Comparison of ENCODE assay signal across 13 cellular contexts in genomic region chr2:18119883-18120282, GRCh38.
DNase-seq lines count a peak whose midpoint lies in the region; ATAC-seq, FAIRE-seq and TF ChIP-seq lines count a peak whose summit lies in the region.
"Had no signal": no experiment of that assay in that cellular context is flagged by ENCODE, and none has a peak within 500 bp of the region (broad histone marks: within the 10 kb centered on the region; RNA-seq: fewer than 3 reads in every experiment).

No MANE protein-coding gene starts in this region.

- H3F3A ChIP-seq in neural progenitor cell (ENCODE audit: low read depth) = no peaks in the 10 kb centered on the region

- no peak overlapping the region for H3K4me3 Mint-ChIP-seq in natural killer cell treated with Interleukin-12 subunit alpha and Interleukin-12 subunit beta and Interleukin-15 and Interleukin-18, amount 100 ng/mL, for 72 hours
- no peak overlapping the region for H3K4me3 Mint-ChIP-seq in neural progenitor cell
- H3K4me3 Mint-ChIP-seq: activated naive CD8-positive, alpha-beta T cell treated with anti-CD3 and anti-CD28 coated beads, Interleukin-2, amount 10 ng/mL, durations not matched to agents 7 days and 5 days; effector memory CD8-positive, alpha-beta T cell had no signal

- H3K4me1 Mint-ChIP-seq in natural killer cell treated with Interleukin-12 subunit alpha and Interleukin-12 subunit beta and Interleukin-15 and Interleukin-18, amount 100 ng/mL, for 72 hours (ENCODE audit: low read depth in 2 of 2) = no peaks in the 10 kb centered on the region
- H3K4me1 Mint-ChIP-seq in neural progenitor cell = no peaks in the 10 kb centered on the region
- H3K4me1 Mint-ChIP-seq: activated naive CD8-positive, alpha-beta T cell treated with anti-CD3 and anti-CD28 coated beads, Interleukin-2, amount 10 ng/mL, durations not matched to agents 7 days and 5 days had no signal

- no peak overlapping the region for H3K4me2 ChIP-seq in neural progenitor cell

- no peaks in the 10 kb centered on the region for H3K27me3 Mint-ChIP-seq in natural killer cell treated with Interleukin-12 subunit alpha and Interleukin-12 subunit beta and Interleukin-15 and Interleukin-18, amount 100 ng/mL, for 72 hours
- no peaks in the 10 kb centered on the region for H3K27me3 Mint-ChIP-seq in neural progenitor cell (ENCODE audit: insufficient read depth, low read depth)
- H3K27me3 Mint-ChIP-seq: activated naive CD8-positive, alpha-beta T cell treated with anti-CD3 and anti-CD28 coated beads, Interleukin-2, amount 10 ng/mL, durations not matched to agents 7 days and 5 days had no signal

- H3K79me2 ChIP-seq in neural progenitor cell (ENCODE audit: low read depth) = no peaks in the 10 kb centered on the region

- DNase-seq in EL = peak; percentile 37
- peak; percentile 76 for DNase-seq in NCI-H1694 (lab: John Stamatoyannopoulos, UW)
- DNase-seq in dedifferentiated amniotic fluid mesenchymal stem cell (ENCODE audit: extremely low spot score) = peak; percentile 95
- DNase-seq in pancreas = peak in 3 of 6 donors; percentile 15 to 48 (median 27)
- no peak for DNase-seq in natural killer cell treated with Interleukin-12 subunit alpha and Interleukin-12 subunit beta and Interleukin-15 and Interleukin-18, amount 100 ng/mL, for 72 hours (ENCODE audit: low spot score)
- no peak for DNase-seq in neural progenitor cell (ENCODE audit: low spot score)
- DNase-seq in iPS-NIHi11 (ENCODE audit: low spot score) = no peak
- DNase-seq: activated CD8-positive, alpha-beta memory T cell treated with anti-CD3 and anti-CD28 coated beads for 24 hours; activated naive CD8-positive, alpha-beta T cell treated with anti-CD3 and anti-CD28 coated beads, Interleukin-2, amount 10 ng/mL, durations not matched to agents 7 days and 5 days; DND-41; effector memory CD8-positive, alpha-beta T cell had no signal

- no peaks in the 10 kb centered on the region for H3K27me3 ChIP-seq in pancreas
- no peaks in the 10 kb centered on the region for H3K27me3 ChIP-seq in neural progenitor cell

- no peak overlapping the region for H3K4me3 ChIP-seq in pancreas
- H3K4me3 ChIP-seq in neural progenitor cell = no peak overlapping the region

- intact Hi-C loops in pancreas (cut with DNase I) = no loop called here

- H3K4me1 ChIP-seq in pancreas (no peaks in the 10 kb centered on the region), neural progenitor cell (no peaks in the 10 kb centered on the region)

- H3K36me3 Mint-ChIP-seq in natural killer cell treated with Interleukin-12 subunit alpha and Interleukin-12 subunit beta and Interleukin-15 and Interleukin-18, amount 100 ng/mL, for 72 hours = no peaks in the 10 kb centered on the region
- H3K36me3 Mint-ChIP-seq in neural progenitor cell = no peaks in the 10 kb centered on the region
- H3K36me3 Mint-ChIP-seq: activated naive CD8-positive, alpha-beta T cell treated with anti-CD3 and anti-CD28 coated beads, Interleukin-2, amount 10 ng/mL, durations not matched to agents 7 days and 5 days had no signal

- H3K27ac ChIP-seq in pancreas (no peak overlapping the region), neural progenitor cell (no peak overlapping the region)

- no peak for FAIRE-seq in pancreas (lab: Jason Lieb, UNC)
- FAIRE-seq: GM18507, RCC 7860 had no signal

- peak; percentile 46 to 85 (median 79) for ATAC-seq in pancreas
- ATAC-seq in natural killer cell treated with Interleukin-12 subunit alpha and Interleukin-12 subunit beta and Interleukin-15 and Interleukin-18, amount 100 ng/mL, for 72 hours = no peak
- ATAC-seq: effector memory CD8-positive, alpha-beta T cell had no signal

- H3K27ac Mint-ChIP-seq in natural killer cell treated with Interleukin-12 subunit alpha and Interleukin-12 subunit beta and Interleukin-15 and Interleukin-18, amount 100 ng/mL, for 72 hours = no peak overlapping the region
- no peak overlapping the region for H3K27ac Mint-ChIP-seq in neural progenitor cell
- H3K27ac Mint-ChIP-seq: activated naive CD8-positive, alpha-beta T cell treated with anti-CD3 and anti-CD28 coated beads, Interleukin-2, amount 10 ng/mL, durations not matched to agents 7 days and 5 days; effector memory CD8-positive, alpha-beta T cell had no signal

- H3K9ac ChIP-seq in neural progenitor cell = no peak overlapping the region

- no peaks in the 10 kb centered on the region for H4K20me1 ChIP-seq in neural progenitor cell (ENCODE audit: low read depth)

- peaks cover 3% of the 10 kb centered on the region for H3K9me3 Mint-ChIP-seq in natural killer cell treated with Interleukin-12 subunit alpha and Interleukin-12 subunit beta and Interleukin-15 and Interleukin-18, amount 100 ng/mL, for 72 hours
- H3K9me3 Mint-ChIP-seq in neural progenitor cell = peaks cover 5% of the 10 kb centered on the region
- H3K9me3 Mint-ChIP-seq: activated naive CD8-positive, alpha-beta T cell treated with anti-CD3 and anti-CD28 coated beads, Interleukin-2, amount 10 ng/mL, durations not matched to agents 7 days and 5 days had no signal

- H3K9me3 ChIP-seq in pancreas = no peaks in the 10 kb centered on the region
- H3K9me3 ChIP-seq in neural progenitor cell (ENCODE audit: low read depth) = no peaks in the 10 kb centered on the region

- H3K36me3 ChIP-seq in pancreas (no peaks in the 10 kb centered on the region), neural progenitor cell (no peaks in the 10 kb centered on the region)

- no peak overlapping the region for H2AFZ ChIP-seq in neural progenitor cell (replicated peaks)

- no peak for TF ChIP-seq CTCF in pancreas (IDR thresholded peaks at IDR 0.05)
- no peak for TF ChIP-seq CTCF in neural progenitor cell (IDR thresholded peaks at IDR 0.05)

- WGBS in pancreas, 2 donors = 63 to 73% methylated on average over 3 of the region's 3 CpGs

Comparison
In these comparisons a context has a peak if more than half of its experiments do, and no peak if none do; other contexts are left out.
1. DNase-seq: peak in EL (single experiment), NCI-H1694 (single experiment) and dedifferentiated amniotic fluid mesenchymal stem cell (single experiment); none in natural killer cell treated with Interleukin-12 subunit alpha and Interleukin-12 subunit beta and Interleukin-15 and Interleukin-18, amount 100 ng/mL, for 72 hours (single experiment), neural progenitor cell (single experiment) and iPS-NIHi11 (single experiment).
2. ATAC-seq: peak in pancreas (4 of 4); none in natural killer cell treated with Interleukin-12 subunit alpha and Interleukin-12 subunit beta and Interleukin-15 and Interleukin-18, amount 100 ng/mL, for 72 hours (0 of 2).